15 cellular contexts compared by ENCODE assay signal in genomic region chr10:23192741-23193434, GRCh38. TPM values are rescaled to one million over a fixed set of nuclear protein-coding genes. Genes with fewer than 3 reads are reported as not detected.
DNase-seq lines count a peak whose midpoint lies in the region; TF ChIP-seq lines count a peak whose summit lies in the region.
"Had no signal": no experiment of that assay in that cellular context is flagged by ENCODE, and none has a peak within 500 bp of the region (broad histone marks: within the 10 kb centered on the region; RNA-seq: fewer than 3 reads in every experiment).

No MANE protein-coding gene starts in this region.

- DNase-seq in COLO668 (lab: John Stamatoyannopoulos, UW; ENCODE audit: unreplicated experiment) (peak; percentile 70), GM23248 (peak; percentile 17), WERI-Rb-1 (no peak), left kidney (ENCODE audit: low read depth, low spot score) (peak; percentile 59), cerebellar cortex (ENCODE audit: low spot score) (no peak), GM13977 (ENCODE audit: low spot score) (no peak), KBM-7 (no peak)
- DNase-seq in activated CD4-positive, CD25-positive, alpha-beta regulatory T cell treated with anti-CD3 and anti-CD28 coated beads, Interleukin-2, amount 50 U/mL, for 72 hours, result no peak
- DNase-seq: activated naive CD8-positive, alpha-beta T cell treated with anti-CD3 and anti-CD28 coated beads for 36 hours; activated T-cell treated with anti-CD3 and anti-CD28 coated beads for 4 hours; central memory CD4-positive, alpha-beta T cell; posterior cingulate gyrus had no signal

- no peaks in the 10 kb centered on the region for H3K9me3 ChIP-seq in GM23248 (ENCODE audit: low read depth)
- H3K9me3 ChIP-seq in WERI-Rb-1 (ENCODE audit: severe bottlenecking), result no peaks in the 10 kb centered on the region

- H3K79me2 ChIP-seq in GM23248 (ENCODE audit: insufficient read depth), result no peaks in the 10 kb centered on the region

- no peak overlapping the region for H2AFZ ChIP-seq in GM23248

- no peak overlapping the region for H3K4me2 ChIP-seq in GM23248 (ENCODE audit: unreplicated experiment)
- H3K4me2 ChIP-seq: BLaER1 treated with 17β-estradiol and CSF1 and Interleukin-3, amounts not matched to agents 10 nM and 100 nM had no signal

- H3K4me1 ChIP-seq in GM23248 (ENCODE audit: insufficient read depth), result no peaks in the 10 kb centered on the region
- H3K4me1 ChIP-seq: BLaER1 treated with 17β-estradiol and CSF1 and Interleukin-3, amounts not matched to agents 10 nM and 100 nM had no signal

- H3K9me2 ChIP-seq in GM23248 (ENCODE audit: insufficient read depth), result no peaks in the 10 kb centered on the region

- no peak overlapping the region for H3K4me3 ChIP-seq in GM23248
- H3K4me3 ChIP-seq in WERI-Rb-1 (ENCODE audit: low read depth, low read length), result peak overlapping the region; percentile 32; the same call in 1 of the 2 replicates
- H3K4me3 ChIP-seq: BLaER1 treated with 17β-estradiol and CSF1 and Interleukin-3, amounts not matched to agents 10 nM and 100 nM had no signal

- TF ChIP-seq CTCF in WERI-Rb-1 (IDR thresholded peaks at IDR 0.05; ENCODE audit: low read depth, low read length) (no peak), GM13977 (IDR thresholded peaks at IDR 0.05; ENCODE audit: extremely low read depth, insufficient read depth, missing control alignments) (no peak)

- H3K36me3 ChIP-seq in GM23248 (ENCODE audit: low read depth), result no peaks in the 10 kb centered on the region
- H3K36me3 ChIP-seq in WERI-Rb-1, result no peaks in the 10 kb centered on the region
- H3K36me3 ChIP-seq: BLaER1 treated with 17β-estradiol and CSF1 and Interleukin-3, amounts not matched to agents 10 nM and 100 nM had no signal

- in situ Hi-C loops in GM23248 (cut with MboI), result no loop called here
- in situ Hi-C loops in GM13977 (cut with MboI; ENCODE audit: low pct_unique_long_range_greater_than_20kb, low sequenced_read_pairs, unreplicated experiment), result no loop called here
- in situ Hi-C loops in KBM-7 (cut with MboI; ENCODE audit: low pct_unique_long_range_greater_than_20kb, low sequenced_read_pairs), result no loop called here

- no peak overlapping the region for H3K9ac ChIP-seq in GM23248
- H3K9ac ChIP-seq: BLaER1 treated with 17β-estradiol and CSF1 and Interleukin-3, amounts not matched to agents 10 nM and 100 nM had no signal

- H3K27me3 ChIP-seq in GM23248 (replicated peaks; ENCODE audit: insufficient read depth), result peaks cover 51% of the 10 kb centered on the region
- peaks cover 54% of the 10 kb centered on the region for H3K27me3 ChIP-seq in WERI-Rb-1 (ENCODE audit: insufficient read depth, low read depth, severe bottlenecking)

- no peak overlapping the region for H3K27ac ChIP-seq in GM23248
- no peak overlapping the region for H3K27ac ChIP-seq in WERI-Rb-1
- H3K27ac ChIP-seq: BLaER1 treated with 17β-estradiol and CSF1 and Interleukin-3, amounts not matched to agents 10 nM and 100 nM had no signal

- no peaks in the 10 kb centered on the region; the same call in 1 of the 2 replicates for H4K20me1 ChIP-seq in GM23248 (ENCODE audit: insufficient read depth)
- H4K20me1 ChIP-seq: BLaER1 treated with 17β-estradiol and CSF1 and Interleukin-3, amounts not matched to agents 10 nM and 100 nM had no signal

- 2 to 3% methylated on average over 45 to 52 of the region's 96 CpGs for WGBS in GM23248 (ENCODE audit: low coverage in 1 of 2, low lambda C conversion rate in 2 of 2, missing lambda C conversion rate in 2 of 2), 2 experiments

- H3F3A ChIP-seq in GM23248 (ENCODE audit: insufficient read depth), result no peaks in the 10 kb centered on the region

RNA-seq across cellular contexts. Expression of gene PTF1A, which starts 0.8 kb away (rescaled TPM):
- not detected in 2 replicates for total RNA-seq in GM23248 (2014; rRNA removed; shearing (Covaris generic))
- not detected in 2 replicates for polyA plus RNA-seq in GM23248 (2016; fragmentation: Nextera tagmentation; extraction: Ambion mirVana)
- total RNA-seq: activated naive CD8-positive, alpha-beta T cell treated with anti-CD3 and anti-CD28 coated beads for 36 hours; kidney epithelial cell; mucosa of gallbladder had no signal

Comparison
In these comparisons a context has a peak if more than half of its experiments do, and no peak if none do; other contexts are left out.
1. DNase-seq: peak in COLO668 (single experiment), GM23248 (single experiment) and left kidney (single experiment); none in WERI-Rb-1 (single experiment), cerebellar cortex (single experiment), GM13977 (single experiment), KBM-7 (single experiment) and activated CD4-positive, CD25-positive, alpha-beta regulatory T cell treated with anti-CD3 and anti-CD28 coated beads, Interleukin-2, amount 50 U/mL, for 72 hours (single experiment).